Comparison of ENCODE assay signal across 1 cellular context in the genomic region with DNA sequence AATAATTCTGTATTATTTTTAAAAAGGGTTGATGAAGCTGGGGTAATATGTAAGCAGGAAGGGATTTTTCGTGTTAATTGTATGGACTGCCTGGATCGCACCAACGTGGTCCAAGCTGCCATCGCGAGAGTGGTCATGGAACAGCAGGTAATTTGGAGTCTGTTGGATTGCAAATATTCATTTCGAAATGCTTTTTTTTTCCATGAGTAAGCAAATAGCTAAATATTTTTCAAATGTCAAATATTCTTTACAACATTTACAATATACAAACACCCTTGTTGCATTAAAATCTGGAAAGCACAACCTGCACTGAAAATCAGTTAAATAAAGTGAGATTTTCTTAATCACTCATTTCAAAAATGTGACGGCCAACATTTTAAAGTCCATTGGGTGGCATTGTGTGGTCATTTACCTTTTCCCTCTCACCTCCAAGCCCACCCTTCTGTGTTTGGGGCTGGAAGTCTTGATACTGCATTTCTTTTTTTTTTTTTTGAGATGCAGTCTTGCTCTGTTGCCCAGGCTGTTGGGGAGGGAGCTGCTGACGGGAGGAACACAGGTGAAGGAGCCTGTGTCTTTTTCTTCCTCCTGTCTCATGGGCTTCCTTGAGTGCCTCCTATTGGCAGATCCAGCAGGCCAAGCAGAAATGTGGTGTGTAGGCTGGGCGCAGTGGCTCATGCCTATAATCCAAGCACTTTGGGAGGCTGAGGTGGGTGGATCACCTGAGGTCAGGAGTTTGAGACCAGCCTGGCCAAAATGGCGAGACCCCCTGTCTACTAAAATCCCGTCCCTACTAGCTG.
TF ChIP-seq lines count a peak whose summit lies in the region.

No MANE protein-coding gene starts in this region.

TF ChIP-seq in WTC11, 78 proteins besides CTCF, POLR2A, EP300 and RAD21 (continued from another document):
- TF ChIP-seq, protein P1, sequence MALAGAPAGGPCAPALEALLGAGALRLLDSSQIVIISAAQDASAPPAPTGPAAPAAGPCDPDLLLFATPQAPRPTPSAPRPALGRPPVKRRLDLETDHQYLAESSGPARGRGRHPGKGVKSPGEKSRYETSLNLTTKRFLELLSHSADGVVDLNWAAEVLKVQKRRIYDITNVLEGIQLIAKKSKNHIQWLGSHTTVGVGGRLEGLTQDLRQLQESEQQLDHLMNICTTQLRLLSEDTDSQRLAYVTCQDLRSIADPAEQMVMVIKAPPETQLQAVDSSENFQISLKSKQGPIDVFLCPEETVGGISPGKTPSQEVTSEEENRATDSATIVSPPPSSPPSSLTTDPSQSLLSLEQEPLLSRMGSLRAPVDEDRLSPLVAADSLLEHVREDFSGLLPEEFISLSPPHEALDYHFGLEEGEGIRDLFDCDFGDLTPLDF (CRISPR knock-in tag; IDR thresholded peaks at IDR 0.05) = no peak
- TF ChIP-seq SMAD3 (CRISPR knock-in tag; IDR thresholded peaks at IDR 0.05; ENCODE audit: borderline replicate concordance) (no peak), GRHL2 (CRISPR knock-in tag; IDR thresholded peaks at IDR 0.05; ENCODE audit: insufficient replicate concordance, severe bottlenecking) (no peak), ZNF232 (CRISPR knock-in tag; IDR thresholded peaks at IDR 0.05) (no peak), GABPB1 (CRISPR knock-in tag; IDR thresholded peaks at IDR 0.05) (no peak), MXD4 (CRISPR knock-in tag; IDR thresholded peaks at IDR 0.05; ENCODE audit: borderline replicate concordance) (no peak), FOXP1 (CRISPR knock-in tag; IDR thresholded peaks at IDR 0.05; ENCODE audit: borderline replicate concordance) (no peak)
- TF ChIP-seq, protein P2, sequence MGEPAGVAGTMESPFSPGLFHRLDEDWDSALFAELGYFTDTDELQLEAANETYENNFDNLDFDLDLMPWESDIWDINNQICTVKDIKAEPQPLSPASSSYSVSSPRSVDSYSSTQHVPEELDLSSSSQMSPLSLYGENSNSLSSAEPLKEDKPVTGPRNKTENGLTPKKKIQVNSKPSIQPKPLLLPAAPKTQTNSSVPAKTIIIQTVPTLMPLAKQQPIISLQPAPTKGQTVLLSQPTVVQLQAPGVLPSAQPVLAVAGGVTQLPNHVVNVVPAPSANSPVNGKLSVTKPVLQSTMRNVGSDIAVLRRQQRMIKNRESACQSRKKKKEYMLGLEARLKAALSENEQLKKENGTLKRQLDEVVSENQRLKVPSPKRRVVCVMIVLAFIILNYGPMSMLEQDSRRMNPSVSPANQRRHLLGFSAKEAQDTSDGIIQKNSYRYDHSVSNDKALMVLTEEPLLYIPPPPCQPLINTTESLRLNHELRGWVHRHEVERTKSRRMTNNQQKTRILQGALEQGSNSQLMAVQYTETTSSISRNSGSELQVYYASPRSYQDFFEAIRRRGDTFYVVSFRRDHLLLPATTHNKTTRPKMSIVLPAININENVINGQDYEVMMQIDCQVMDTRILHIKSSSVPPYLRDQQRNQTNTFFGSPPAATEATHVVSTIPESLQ (CRISPR knock-in tag; IDR thresholded peaks at IDR 0.05) = no peak
- TF ChIP-seq, protein P3, sequence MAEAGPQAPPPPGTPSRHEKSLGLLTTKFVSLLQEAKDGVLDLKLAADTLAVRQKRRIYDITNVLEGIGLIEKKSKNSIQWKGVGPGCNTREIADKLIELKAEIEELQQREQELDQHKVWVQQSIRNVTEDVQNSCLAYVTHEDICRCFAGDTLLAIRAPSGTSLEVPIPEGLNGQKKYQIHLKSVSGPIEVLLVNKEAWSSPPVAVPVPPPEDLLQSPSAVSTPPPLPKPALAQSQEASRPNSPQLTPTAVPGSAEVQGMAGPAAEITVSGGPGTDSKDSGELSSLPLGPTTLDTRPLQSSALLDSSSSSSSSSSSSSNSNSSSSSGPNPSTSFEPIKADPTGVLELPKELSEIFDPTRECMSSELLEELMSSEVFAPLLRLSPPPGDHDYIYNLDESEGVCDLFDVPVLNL (CRISPR knock-in tag; IDR thresholded peaks at IDR 0.05; ENCODE audit: borderline replicate concordance, low read depth) = no peak
- TF ChIP-seq, protein P4, sequence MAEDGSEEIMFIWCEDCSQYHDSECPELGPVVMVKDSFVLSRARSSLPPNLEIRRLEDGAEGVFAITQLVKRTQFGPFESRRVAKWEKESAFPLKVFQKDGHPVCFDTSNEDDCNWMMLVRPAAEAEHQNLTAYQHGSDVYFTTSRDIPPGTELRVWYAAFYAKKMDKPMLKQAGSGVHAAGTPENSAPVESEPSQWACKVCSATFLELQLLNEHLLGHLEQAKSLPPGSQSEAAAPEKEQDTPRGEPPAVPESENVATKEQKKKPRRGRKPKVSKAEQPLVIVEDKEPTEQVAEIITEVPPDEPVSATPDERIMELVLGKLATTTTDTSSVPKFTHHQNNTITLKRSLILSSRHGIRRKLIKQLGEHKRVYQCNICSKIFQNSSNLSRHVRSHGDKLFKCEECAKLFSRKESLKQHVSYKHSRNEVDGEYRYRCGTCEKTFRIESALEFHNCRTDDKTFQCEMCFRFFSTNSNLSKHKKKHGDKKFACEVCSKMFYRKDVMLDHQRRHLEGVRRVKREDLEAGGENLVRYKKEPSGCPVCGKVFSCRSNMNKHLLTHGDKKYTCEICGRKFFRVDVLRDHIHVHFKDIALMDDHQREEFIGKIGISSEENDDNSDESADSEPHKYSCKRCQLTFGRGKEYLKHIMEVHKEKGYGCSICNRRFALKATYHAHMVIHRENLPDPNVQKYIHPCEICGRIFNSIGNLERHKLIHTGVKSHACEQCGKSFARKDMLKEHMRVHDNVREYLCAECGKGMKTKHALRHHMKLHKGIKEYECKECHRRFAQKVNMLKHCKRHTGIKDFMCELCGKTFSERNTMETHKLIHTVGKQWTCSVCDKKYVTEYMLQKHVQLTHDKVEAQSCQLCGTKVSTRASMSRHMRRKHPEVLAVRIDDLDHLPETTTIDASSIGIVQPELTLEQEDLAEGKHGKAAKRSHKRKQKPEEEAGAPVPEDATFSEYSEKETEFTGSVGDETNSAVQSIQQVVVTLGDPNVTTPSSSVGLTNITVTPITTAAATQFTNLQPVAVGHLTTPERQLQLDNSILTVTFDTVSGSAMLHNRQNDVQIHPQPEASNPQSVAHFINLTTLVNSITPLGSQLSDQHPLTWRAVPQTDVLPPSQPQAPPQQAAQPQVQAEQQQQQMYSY (CRISPR knock-in tag; IDR thresholded peaks at IDR 0.05) = no peak
- TF ChIP-seq, protein P5, sequence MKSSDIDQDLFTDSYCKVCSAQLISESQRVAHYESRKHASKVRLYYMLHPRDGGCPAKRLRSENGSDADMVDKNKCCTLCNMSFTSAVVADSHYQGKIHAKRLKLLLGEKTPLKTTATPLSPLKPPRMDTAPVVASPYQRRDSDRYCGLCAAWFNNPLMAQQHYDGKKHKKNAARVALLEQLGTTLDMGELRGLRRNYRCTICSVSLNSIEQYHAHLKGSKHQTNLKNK (CRISPR knock-in tag; IDR thresholded peaks at IDR 0.05) = no peak
